In genomic region chr1:67393240-67393639, GRCh38 we compare ENCODE assay signal across 20 cellular contexts. TPM values are rescaled to one million over a fixed set of nuclear protein-coding genes. Genes with fewer than 3 reads are reported as not detected.
DNase-seq lines count a peak whose midpoint lies in the region; ATAC-seq and TF ChIP-seq lines count a peak whose summit lies in the region.
"Had no signal": no experiment of that assay in that cellular context is flagged by ENCODE, and none has a peak within 500 bp of the region (broad histone marks: within the 10 kb centered on the region; RNA-seq: fewer than 3 reads in every experiment).

No MANE protein-coding gene starts in this region.

- no peaks in the 10 kb centered on the region for H3K27me3 Mint-ChIP-seq in neural progenitor cell (ENCODE audit: insufficient read depth, low read depth)
- H3K27me3 Mint-ChIP-seq: activated naive CD8-positive, alpha-beta T cell treated with anti-CD3 and anti-CD28 coated beads for 36 hours; IgD-negative memory B cell; stimulated activated naive CD8-positive, alpha-beta T cell treated with anti-CD3 and anti-CD28 coated beads, Interleukin-15, amount 100 ng/mL, for 72 hours had no signal

- H3K4me2 ChIP-seq in neural progenitor cell, result no peak overlapping the region

- TF ChIP-seq CTCF in heart right ventricle (IDR thresholded peaks at IDR 0.05), result peak in 2 of 9 donors; percentile 10 to 11
- TF ChIP-seq CTCF in neural progenitor cell (IDR thresholded peaks at IDR 0.05), result no peak
- no peak for TF ChIP-seq CTCF in gastroesophageal sphincter (IDR thresholded peaks at IDR 0.05)

- H3K79me2 ChIP-seq in neural progenitor cell (ENCODE audit: low read depth), result no peaks in the 10 kb centered on the region

- peak in 7 of 8 donors; percentile 52 to 88 (median 80) for ATAC-seq in heart right ventricle
- ATAC-seq in GM19455 (IDR thresholded peaks at IDR 0.05; ENCODE audit: unreplicated experiment), result no peak
- no peak for ATAC-seq in gastroesophageal sphincter
- ATAC-seq: stimulated activated naive CD8-positive, alpha-beta T cell treated with anti-CD3 and anti-CD28 coated beads, Interleukin-15, amount 100 ng/mL, for 72 hours had no signal

- 35 to 47% methylated on average over 12 of the region's 12 CpGs for WGBS in heart right ventricle, 2 donors
- 61% methylated on average over 9 of the region's 12 CpGs; no CpG with 5 or more reads in 1 of the 2 donors for WGBS in gastroesophageal sphincter (ENCODE audit: low coverage in 1 of 2), 2 donors

- no peaks in the 10 kb centered on the region for H3K4me1 Mint-ChIP-seq in neural progenitor cell
- H3K4me1 Mint-ChIP-seq: IgD-negative memory B cell; stimulated activated naive CD8-positive, alpha-beta T cell treated with anti-CD3 and anti-CD28 coated beads, Interleukin-15, amount 100 ng/mL, for 72 hours had no signal

- H3K4me3 Mint-ChIP-seq in neural progenitor cell, result no peak overlapping the region
- H3K4me3 Mint-ChIP-seq: activated naive CD8-positive, alpha-beta T cell treated with anti-CD3 and anti-CD28 coated beads for 36 hours; IgD-negative memory B cell; stimulated activated naive CD8-positive, alpha-beta T cell treated with anti-CD3 and anti-CD28 coated beads, Interleukin-15, amount 100 ng/mL, for 72 hours had no signal

- no peak for TF ChIP-seq EP300 in gastroesophageal sphincter (IDR thresholded peaks at IDR 0.05)

- H3K27ac ChIP-seq in heart right ventricle (peak overlapping the region in 6 of 10 donors; percentile 5 to 62 (median 47)), neural progenitor cell (no peak overlapping the region), gastroesophageal sphincter (no peak overlapping the region)
- H3K27ac ChIP-seq: Peyer's patch, spleen had no signal

- H3F3A ChIP-seq in neural progenitor cell (ENCODE audit: low read depth), result no peaks in the 10 kb centered on the region

- intact Hi-C loops in heart right ventricle (cut with DNase I), result no loop called here

- H2AFZ ChIP-seq in neural progenitor cell (replicated peaks), result no peak overlapping the region

- H3K9me3 ChIP-seq in heart right ventricle (no peaks in the 10 kb centered on the region), neural progenitor cell (ENCODE audit: low read depth) (no peaks in the 10 kb centered on the region), gastroesophageal sphincter (no peaks in the 10 kb centered on the region)
- H3K9me3 ChIP-seq: Peyer's patch, spleen had no signal

- no peaks in the 10 kb centered on the region for H4K20me1 ChIP-seq in neural progenitor cell (ENCODE audit: low read depth)

- H3K27me3 ChIP-seq in heart right ventricle (no peaks in the 10 kb centered on the region), neural progenitor cell (no peaks in the 10 kb centered on the region), gastroesophageal sphincter (no peaks in the 10 kb centered on the region)
- H3K27me3 ChIP-seq: Peyer's patch, spleen had no signal

- H3K4me1 ChIP-seq in heart right ventricle (peaks cover 0 to 35% (median 14%) of the 10 kb centered on the region in 9 donors), neural progenitor cell (peaks cover 3% of the 10 kb centered on the region), gastroesophageal sphincter (no peaks in the 10 kb centered on the region)
- H3K4me1 ChIP-seq: Peyer's patch, spleen had no signal

- H3K4me3 ChIP-seq in heart right ventricle (no peak overlapping the region), neural progenitor cell (no peak overlapping the region), gastroesophageal sphincter (no peak overlapping the region)
- H3K4me3 ChIP-seq: lung, Peyer's patch, spleen had no signal

- H3K36me3 ChIP-seq in heart right ventricle (peaks cover 0 to 8% (median 0%) of the 10 kb centered on the region in 9 donors), neural progenitor cell (no peaks in the 10 kb centered on the region), gastroesophageal sphincter (peaks cover 0 to 35% of the 10 kb centered on the region in 2 donors)
- H3K36me3 ChIP-seq: Peyer's patch had no signal

- no peak overlapping the region for H3K9ac ChIP-seq in neural progenitor cell

- no peaks in the 10 kb centered on the region for H3K9me3 Mint-ChIP-seq in neural progenitor cell
- H3K9me3 Mint-ChIP-seq: activated naive CD8-positive, alpha-beta T cell treated with anti-CD3 and anti-CD28 coated beads for 36 hours had no signal

- no peaks in the 10 kb centered on the region for H3K36me3 Mint-ChIP-seq in neural progenitor cell

- DNase-seq in GF-D8 (lab: John Stamatoyannopoulos, UW), result peak; percentile 77
- DNase-seq in NCI-H510A (lab: John Stamatoyannopoulos, UW), result peak; percentile 55
- peak; percentile 23 to 40 for DNase-seq in heart right ventricle
- no peak for DNase-seq in neural progenitor cell (ENCODE audit: low spot score)
- no peak for DNase-seq in middle frontal gyrus (ENCODE audit: extremely low spot score, low spot score)
- DNase-seq in HUDEP-2 (lab: John Stamatoyannopoulos, UW; ENCODE audit: unreplicated experiment in 76 of 76), result no peak
- DNase-seq: activated CD4-positive, CD25-positive, alpha-beta regulatory T cell; activated CD8-positive, alpha-beta memory T cell treated with anti-CD3 and anti-CD28 coated beads, Interleukin-2, amount 50 U/mL, for 4 hours; activated naive CD8-positive, alpha-beta T cell treated with anti-CD3 and anti-CD28 coated beads for 36 hours; caudate nucleus; GOT3; NCI-H1417 treated with DMSO at 0.1 percent for 48 hours; NCI-H524; Peyer's patch; spleen had no signal

- TF ChIP-seq POLR2A in gastroesophageal sphincter (IDR thresholded peaks at IDR 0.05), result no peak

- H3K27ac Mint-ChIP-seq in neural progenitor cell, result peak overlapping the region; percentile 61
- H3K27ac Mint-ChIP-seq: activated naive CD8-positive, alpha-beta T cell treated with anti-CD3 and anti-CD28 coated beads for 36 hours; IgD-negative memory B cell had no signal

RNA-seq across cellular contexts. Expression of gene SERBP1, which starts 37.0 kb away (rescaled TPM):
- 100 to 1,000 TPM; 121 to 153 (median 142) TPM for total RNA-seq in heart right ventricle
- 100 to 1,000 TPM in 1 of 2 donors, 10 to 100 TPM in 1; 58.3 to 121 TPM for polyA plus RNA-seq in heart right ventricle
- total RNA-seq in neural progenitor cell (ENCODE audit: low replicate concordance), result 399 and 534 TPM in 2 replicates
- total RNA-seq in gastroesophageal sphincter, result 100 to 1,000 TPM; 254 to 263 (median 258) TPM

Comparison
In these comparisons a context has a peak if more than half of its experiments do, and no peak if none do; other contexts are left out.
1. DNase-seq: peak in GF-D8 (single experiment), NCI-H510A (single experiment) and heart right ventricle (2 of 2); none in neural progenitor cell (single experiment), middle frontal gyrus (single experiment) and HUDEP-2 (0 of 76).
2. ATAC-seq: peak in heart right ventricle (7 of 8); none in GM19455 (single experiment) and gastroesophageal sphincter (single experiment).
3. H3K27ac ChIP-seq: peak in heart right ventricle (6 of 10); none in neural progenitor cell (single experiment) and gastroesophageal sphincter (0 of 4).